ENCODE assay signal across 23 cellular contexts in genomic region chr2:62852254-62852653, GRCh38.
DNase-seq lines count a peak whose midpoint lies in the region; ATAC-seq, FAIRE-seq and TF ChIP-seq lines count a peak whose summit lies in the region.
"Had no signal": no experiment of that assay in that cellular context is flagged by ENCODE, and none has a peak within 500 bp of the region (broad histone marks: within the 10 kb centered on the region; RNA-seq: fewer than 3 reads in every experiment).

No MANE protein-coding gene starts in this region.

- no peak overlapping the region for H3K4me3 Mint-ChIP-seq in WTC11
- no peak overlapping the region for H3K4me3 Mint-ChIP-seq in natural killer cell treated with Interleukin-12 subunit alpha and Interleukin-12 subunit beta and Interleukin-15 and Interleukin-18, amount 100 ng/mL, for 72 hours
- H3K4me3 Mint-ChIP-seq: B cell; CD4-positive, alpha-beta T cell; CD8-positive, alpha-beta T cell had no signal

- TF ChIP-seq RAD21 in A549 (conservative IDR thresholded peaks at IDR 0.05 in 1 of 2, IDR thresholded peaks at IDR 0.05 in 1 of 2), result no peak

- no peak for FAIRE-seq in A549 (lab: Jason Lieb, UNC)
- FAIRE-seq in G401.6 (lab: Jason Lieb, UNC), result peak; percentile 6
- FAIRE-seq: A204.1, D721Med, GM12878, GM12892, GM18507, GM19239 had no signal

- no peak overlapping the region for H3K27ac Mint-ChIP-seq in WTC11
- no peak overlapping the region for H3K27ac Mint-ChIP-seq in natural killer cell treated with Interleukin-12 subunit alpha and Interleukin-12 subunit beta and Interleukin-15 and Interleukin-18, amount 100 ng/mL, for 72 hours
- H3K27ac Mint-ChIP-seq: B cell; CD4-positive, alpha-beta T cell; CD8-positive, alpha-beta T cell had no signal

- DNase-seq in A549 (ENCODE audit: low read depth in 1 of 2, low spot score in 1 of 2) (no peak), WTC11 (ENCODE audit: low spot score) (no peak)
- DNase-seq in natural killer cell treated with Interleukin-12 subunit alpha and Interleukin-12 subunit beta and Interleukin-15 and Interleukin-18, amount 100 ng/mL, for 72 hours (ENCODE audit: low spot score), result no peak
- DNase-seq: 8988T; AML-193; Caco-2; Calu3; CD4-positive, alpha-beta T cell; CD8-positive, alpha-beta T cell; DMS79 treated with DMSO at 0.1 percent for 48 hours; GDM1 had no signal

- peaks cover 5% of the 10 kb centered on the region for H3K4me1 Mint-ChIP-seq in WTC11
- H3K4me1 Mint-ChIP-seq in natural killer cell treated with Interleukin-12 subunit alpha and Interleukin-12 subunit beta and Interleukin-15 and Interleukin-18, amount 100 ng/mL, for 72 hours (ENCODE audit: low read depth in 2 of 2), result peaks cover 0 to 4% of the 10 kb centered on the region in 2 donors
- H3K4me1 Mint-ChIP-seq: B cell had no signal

- TF ChIP-seq POLR2A in A549 (IDR thresholded peaks at IDR 0.05; ENCODE audit: low read length), result no peak

- TF ChIP-seq EP300 in A549 (IDR thresholded peaks at IDR 0.05), result no peak

- peaks cover 19% of the 10 kb centered on the region for H3K36me3 Mint-ChIP-seq in WTC11
- H3K36me3 Mint-ChIP-seq in natural killer cell treated with Interleukin-12 subunit alpha and Interleukin-12 subunit beta and Interleukin-15 and Interleukin-18, amount 100 ng/mL, for 72 hours, result peaks cover 6% of the 10 kb centered on the region

- H3K9me3 Mint-ChIP-seq in WTC11, result peaks cover 8% of the 10 kb centered on the region
- no peaks in the 10 kb centered on the region for H3K9me3 Mint-ChIP-seq in natural killer cell treated with Interleukin-12 subunit alpha and Interleukin-12 subunit beta and Interleukin-15 and Interleukin-18, amount 100 ng/mL, for 72 hours

- no peaks in the 10 kb centered on the region for H3K9me3 ChIP-seq in A549
- H3K9me3 ChIP-seq: Caco-2 had no signal

- CTCF ChIA-PET in A549 (lab: Yijun Ruan, JAX) (no interaction called here), WTC11 (lab: Charles Lee) (no interaction called here)

- H3K27ac ChIP-seq in A549, result no peak overlapping the region
- H3K27ac ChIP-seq: BLaER1 treated with 17β-estradiol and CSF1 and Interleukin-3, amounts not matched to agents 10 nM and 100 nM; C4-2B had no signal

- H3K4me3 ChIP-seq in A549, result no peak overlapping the region
- H3K4me3 ChIP-seq: BLaER1 treated with 17β-estradiol and CSF1 and Interleukin-3, amounts not matched to agents 10 nM and 100 nM; GM12878 had no signal

- no peaks in the 10 kb centered on the region for H3K27me3 Mint-ChIP-seq in WTC11 (ENCODE audit: low read depth)
- no peaks in the 10 kb centered on the region for H3K27me3 Mint-ChIP-seq in natural killer cell treated with Interleukin-12 subunit alpha and Interleukin-12 subunit beta and Interleukin-15 and Interleukin-18, amount 100 ng/mL, for 72 hours
- H3K27me3 Mint-ChIP-seq: B cell; CD4-positive, alpha-beta T cell had no signal

- ATAC-seq in A549 (no peak), WTC11 (no peak), HG03175 (IDR thresholded peaks at IDR 0.05; ENCODE audit: unreplicated experiment) (no peak), GM21528 (IDR thresholded peaks at IDR 0.05; ENCODE audit: low FRiP score, unreplicated experiment) (no peak)
- no peak for ATAC-seq in natural killer cell treated with Interleukin-12 subunit alpha and Interleukin-12 subunit beta and Interleukin-15 and Interleukin-18, amount 100 ng/mL, for 72 hours
- ATAC-seq: CD8-positive, alpha-beta T cell; GM12878 had no signal

- H3K4me2 ChIP-seq in A549, result no peak overlapping the region
- H3K4me2 ChIP-seq: BLaER1 treated with 17β-estradiol and CSF1 and Interleukin-3, amounts not matched to agents 10 nM and 100 nM had no signal

- H3K4me1 ChIP-seq in A549, result peaks cover 12% of the 10 kb centered on the region
- H3K4me1 ChIP-seq: BLaER1 treated with 17β-estradiol and CSF1 and Interleukin-3, amounts not matched to agents 10 nM and 100 nM had no signal

- POLR2A ChIA-PET in A549 (lab: Yijun Ruan, JAX), result no interaction called here
- POLR2A ChIA-PET in WTC11 (lab: Charles Lee), result no interaction called here

- TF ChIP-seq CTCF in A549 (IDR thresholded peaks at IDR 0.05) (no peak), WTC11 (IDR thresholded peaks at IDR 0.05) (no peak)

TF ChIP-seq in A549, 52 proteins besides CTCF, POLR2A, EP300 and RAD21:
- TF ChIP-seq NR3C1 (IDR thresholded peaks at IDR 0.05) (0 out of 3 replicates have a peak, but pooled peaks have one; percentile 19), HDAC2 (IDR thresholded peaks at IDR 0.05) (no peak)

TF ChIP-seq in WTC11, 78 proteins besides CTCF, POLR2A, EP300 and RAD21:
- TF ChIP-seq EMX1 (CRISPR knock-in tag; IDR thresholded peaks at IDR 0.05), result no peak
- no peak for TF ChIP-seq SMAD3 (CRISPR knock-in tag; IDR thresholded peaks at IDR 0.05; ENCODE audit: borderline replicate concordance)
- peak; percentile 90; the same call in 1 of the 2 replicates for TF ChIP-seq HMGA2 (CRISPR knock-in tag; IDR thresholded peaks at IDR 0.05)

Comparison
In these comparisons a context has a peak if more than half of its experiments do, and no peak if none do; other contexts are left out.
1. Of the 8 proteins assayed by ChIP-seq in both WTC11 and A549: peak only in WTC11: none; only in A549: NR3C1; in both: none; in neither: 7.